ENCODE assay signal across 20 cellular contexts in genomic region chr10:45456822-45457221, GRCh38.
A peak's percentile ranks its signal among the peaks of the same experiment; 100 is the strongest.
DNase-seq lines count a peak whose midpoint lies in the region; ATAC-seq lines count a peak whose summit lies in the region.
"Had no signal": no experiment of that assay in that cellular context is flagged by ENCODE, and none has a peak within 500 bp of the region (broad histone marks: within the 10 kb centered on the region; RNA-seq: fewer than 3 reads in every experiment).

No MANE protein-coding gene starts in this region.

- POLR2A ChIA-PET in activated CD4-positive, alpha-beta T cell treated with anti-CD3 and anti-CD28 coated beads, Interleukin-2, amount 10 ng/mL, durations not matched to agents 7 days and 5 days (lab: Charles Lee) = no interaction called here

- no peak for DNase-seq in activated CD4-positive, alpha-beta T cell treated with anti-CD3 and anti-CD28 coated beads, Interleukin-2, amount 10 ng/mL, durations not matched to agents 7 days and 5 days
- DNase-seq in activated CD4-positive, alpha-beta T cell treated with anti-CD3 and anti-CD28 coated beads, Interleukin-2, amount 50 U/mL, for 48 hours = no peak
- DNase-seq in NCI-H2171 treated with DMSO at 0.1 percent for 48 hours (lab: John Stamatoyannopoulos, UW) (peak; percentile 67), cerebellum (ENCODE audit: low spot score) (peak; percentile 71), AML-193 (lab: John Stamatoyannopoulos, UW) (no peak), Kasumi-1 (lab: John Stamatoyannopoulos, UW) (no peak)
- DNase-seq in stimulated activated naive CD8-positive, alpha-beta T cell treated with anti-CD3 and anti-CD28 coated beads, Interleukin-15, amount 100 ng/mL, for 72 hours = no peak
- DNase-seq: 8988T; BE2C; Caco-2; CD4-positive, alpha-beta T cell; EL; GOT3; KBM-7; NCI-H1105 treated with DMSO at 0.1 percent for 48 hours; NCI-H1930; SHP77; SK-N-SH had no signal

- H3K9me3 Mint-ChIP-seq in activated CD4-positive, alpha-beta T cell treated with anti-CD3 and anti-CD28 coated beads, Interleukin-2, amount 10 ng/mL, durations not matched to agents 7 days and 5 days = no peaks in the 10 kb centered on the region
- H3K9me3 Mint-ChIP-seq in stimulated activated naive CD8-positive, alpha-beta T cell treated with anti-CD3 and anti-CD28 coated beads, Interleukin-15, amount 100 ng/mL, for 72 hours = no peaks in the 10 kb centered on the region
- H3K9me3 Mint-ChIP-seq: CD4-positive, alpha-beta T cell had no signal

- CTCF ChIA-PET in activated CD4-positive, alpha-beta T cell treated with anti-CD3 and anti-CD28 coated beads, Interleukin-2, amount 10 ng/mL, durations not matched to agents 7 days and 5 days (lab: Charles Lee) = interaction anchor here (1.0 kb wide), 1 partner anchor 573 kb away, joined by 3 read pairs; no protein-coding TSS in a partner anchor

- peaks cover 31% of the 10 kb centered on the region for H3K36me3 Mint-ChIP-seq in activated CD4-positive, alpha-beta T cell treated with anti-CD3 and anti-CD28 coated beads, Interleukin-2, amount 10 ng/mL, durations not matched to agents 7 days and 5 days (ENCODE audit: low read depth)

- peaks cover 49% of the 10 kb centered on the region for H3K4me1 Mint-ChIP-seq in activated CD4-positive, alpha-beta T cell treated with anti-CD3 and anti-CD28 coated beads, Interleukin-2, amount 10 ng/mL, durations not matched to agents 7 days and 5 days
- H3K4me1 Mint-ChIP-seq in stimulated activated naive CD8-positive, alpha-beta T cell treated with anti-CD3 and anti-CD28 coated beads, Interleukin-15, amount 100 ng/mL, for 72 hours = peaks cover 42% of the 10 kb centered on the region

- no peak overlapping the region for H3K4me3 Mint-ChIP-seq in activated CD4-positive, alpha-beta T cell treated with anti-CD3 and anti-CD28 coated beads, Interleukin-2, amount 10 ng/mL, durations not matched to agents 7 days and 5 days
- H3K4me3 Mint-ChIP-seq in stimulated activated naive CD8-positive, alpha-beta T cell treated with anti-CD3 and anti-CD28 coated beads, Interleukin-15, amount 100 ng/mL, for 72 hours = no peak overlapping the region
- H3K4me3 Mint-ChIP-seq: CD4-positive, alpha-beta T cell had no signal

- H3K27ac Mint-ChIP-seq in activated CD4-positive, alpha-beta T cell treated with anti-CD3 and anti-CD28 coated beads, Interleukin-2, amount 10 ng/mL, durations not matched to agents 7 days and 5 days = peak overlapping the region; percentile 48
- H3K27ac Mint-ChIP-seq in stimulated activated naive CD8-positive, alpha-beta T cell treated with anti-CD3 and anti-CD28 coated beads, Interleukin-15, amount 100 ng/mL, for 72 hours = no peak overlapping the region
- H3K27ac Mint-ChIP-seq: CD4-positive, alpha-beta T cell had no signal

- H3K27me3 Mint-ChIP-seq in activated CD4-positive, alpha-beta T cell treated with anti-CD3 and anti-CD28 coated beads, Interleukin-2, amount 10 ng/mL, durations not matched to agents 7 days and 5 days = no peaks in the 10 kb centered on the region
- no peaks in the 10 kb centered on the region for H3K27me3 Mint-ChIP-seq in stimulated activated naive CD8-positive, alpha-beta T cell treated with anti-CD3 and anti-CD28 coated beads, Interleukin-15, amount 100 ng/mL, for 72 hours
- H3K27me3 Mint-ChIP-seq: CD4-positive, alpha-beta T cell had no signal

- no peak for ATAC-seq in GM21717 (IDR thresholded peaks at IDR 0.05; ENCODE audit: unreplicated experiment)
- no peak for ATAC-seq in stimulated activated naive CD8-positive, alpha-beta T cell treated with anti-CD3 and anti-CD28 coated beads, Interleukin-15, amount 100 ng/mL, for 72 hours
- ATAC-seq: HepG2 had no signal

Comparison
In these comparisons a context has a peak if more than half of its experiments do, and no peak if none do; other contexts are left out.
1. DNase-seq: peak in NCI-H2171 treated with DMSO at 0.1 percent for 48 hours (single experiment) and cerebellum (single experiment); none in activated CD4-positive, alpha-beta T cell treated with anti-CD3 and anti-CD28 coated beads, Interleukin-2, amount 10 ng/mL, durations not matched to agents 7 days and 5 days (single experiment), activated CD4-positive, alpha-beta T cell treated with anti-CD3 and anti-CD28 coated beads, Interleukin-2, amount 50 U/mL, for 48 hours (0 of 2), AML-193 (0 of 2), Kasumi-1 (0 of 2) and stimulated activated naive CD8-positive, alpha-beta T cell treated with anti-CD3 and anti-CD28 coated beads, Interleukin-15, amount 100 ng/mL, for 72 hours (0 of 2).